ENCODE assay signal across 1 cellular context in the genomic region with DNA sequence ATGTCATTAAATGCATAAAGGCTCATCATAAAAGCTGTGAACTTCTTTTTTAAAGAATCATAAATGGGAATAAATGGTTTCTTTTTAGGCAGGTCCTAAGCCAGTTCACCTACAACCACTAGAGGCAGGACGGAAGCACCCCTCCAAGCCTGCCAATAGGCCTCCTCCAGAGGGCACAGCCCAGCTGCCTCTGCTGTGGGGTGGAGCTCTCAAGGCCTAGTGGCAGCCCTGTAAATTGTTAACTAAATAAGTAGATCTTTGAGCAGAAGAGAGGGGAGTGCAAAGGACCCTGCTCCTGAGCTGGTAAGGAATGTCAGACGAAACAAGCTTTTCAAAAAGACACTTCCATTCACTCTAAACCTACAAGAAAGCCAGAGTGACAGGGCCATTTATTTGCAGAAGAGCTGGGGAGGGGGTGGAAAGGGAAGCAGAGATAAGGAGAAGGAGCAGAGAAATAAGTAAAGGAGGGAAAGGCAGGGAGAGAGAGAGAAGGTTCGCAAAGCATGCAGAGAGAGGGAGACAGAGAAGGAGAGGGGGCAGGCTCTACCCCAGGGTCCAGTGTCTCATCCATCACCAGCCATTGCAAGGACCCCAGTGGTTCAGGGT.
TF ChIP-seq lines count a peak whose summit lies in the region.

No MANE protein-coding gene starts in this region.

TF ChIP-seq in HepG2, 621 proteins besides CTCF, POLR2A, EP300 and RAD21 (continued from another document and continues in another):
- TF ChIP-seq, protein P1, sequence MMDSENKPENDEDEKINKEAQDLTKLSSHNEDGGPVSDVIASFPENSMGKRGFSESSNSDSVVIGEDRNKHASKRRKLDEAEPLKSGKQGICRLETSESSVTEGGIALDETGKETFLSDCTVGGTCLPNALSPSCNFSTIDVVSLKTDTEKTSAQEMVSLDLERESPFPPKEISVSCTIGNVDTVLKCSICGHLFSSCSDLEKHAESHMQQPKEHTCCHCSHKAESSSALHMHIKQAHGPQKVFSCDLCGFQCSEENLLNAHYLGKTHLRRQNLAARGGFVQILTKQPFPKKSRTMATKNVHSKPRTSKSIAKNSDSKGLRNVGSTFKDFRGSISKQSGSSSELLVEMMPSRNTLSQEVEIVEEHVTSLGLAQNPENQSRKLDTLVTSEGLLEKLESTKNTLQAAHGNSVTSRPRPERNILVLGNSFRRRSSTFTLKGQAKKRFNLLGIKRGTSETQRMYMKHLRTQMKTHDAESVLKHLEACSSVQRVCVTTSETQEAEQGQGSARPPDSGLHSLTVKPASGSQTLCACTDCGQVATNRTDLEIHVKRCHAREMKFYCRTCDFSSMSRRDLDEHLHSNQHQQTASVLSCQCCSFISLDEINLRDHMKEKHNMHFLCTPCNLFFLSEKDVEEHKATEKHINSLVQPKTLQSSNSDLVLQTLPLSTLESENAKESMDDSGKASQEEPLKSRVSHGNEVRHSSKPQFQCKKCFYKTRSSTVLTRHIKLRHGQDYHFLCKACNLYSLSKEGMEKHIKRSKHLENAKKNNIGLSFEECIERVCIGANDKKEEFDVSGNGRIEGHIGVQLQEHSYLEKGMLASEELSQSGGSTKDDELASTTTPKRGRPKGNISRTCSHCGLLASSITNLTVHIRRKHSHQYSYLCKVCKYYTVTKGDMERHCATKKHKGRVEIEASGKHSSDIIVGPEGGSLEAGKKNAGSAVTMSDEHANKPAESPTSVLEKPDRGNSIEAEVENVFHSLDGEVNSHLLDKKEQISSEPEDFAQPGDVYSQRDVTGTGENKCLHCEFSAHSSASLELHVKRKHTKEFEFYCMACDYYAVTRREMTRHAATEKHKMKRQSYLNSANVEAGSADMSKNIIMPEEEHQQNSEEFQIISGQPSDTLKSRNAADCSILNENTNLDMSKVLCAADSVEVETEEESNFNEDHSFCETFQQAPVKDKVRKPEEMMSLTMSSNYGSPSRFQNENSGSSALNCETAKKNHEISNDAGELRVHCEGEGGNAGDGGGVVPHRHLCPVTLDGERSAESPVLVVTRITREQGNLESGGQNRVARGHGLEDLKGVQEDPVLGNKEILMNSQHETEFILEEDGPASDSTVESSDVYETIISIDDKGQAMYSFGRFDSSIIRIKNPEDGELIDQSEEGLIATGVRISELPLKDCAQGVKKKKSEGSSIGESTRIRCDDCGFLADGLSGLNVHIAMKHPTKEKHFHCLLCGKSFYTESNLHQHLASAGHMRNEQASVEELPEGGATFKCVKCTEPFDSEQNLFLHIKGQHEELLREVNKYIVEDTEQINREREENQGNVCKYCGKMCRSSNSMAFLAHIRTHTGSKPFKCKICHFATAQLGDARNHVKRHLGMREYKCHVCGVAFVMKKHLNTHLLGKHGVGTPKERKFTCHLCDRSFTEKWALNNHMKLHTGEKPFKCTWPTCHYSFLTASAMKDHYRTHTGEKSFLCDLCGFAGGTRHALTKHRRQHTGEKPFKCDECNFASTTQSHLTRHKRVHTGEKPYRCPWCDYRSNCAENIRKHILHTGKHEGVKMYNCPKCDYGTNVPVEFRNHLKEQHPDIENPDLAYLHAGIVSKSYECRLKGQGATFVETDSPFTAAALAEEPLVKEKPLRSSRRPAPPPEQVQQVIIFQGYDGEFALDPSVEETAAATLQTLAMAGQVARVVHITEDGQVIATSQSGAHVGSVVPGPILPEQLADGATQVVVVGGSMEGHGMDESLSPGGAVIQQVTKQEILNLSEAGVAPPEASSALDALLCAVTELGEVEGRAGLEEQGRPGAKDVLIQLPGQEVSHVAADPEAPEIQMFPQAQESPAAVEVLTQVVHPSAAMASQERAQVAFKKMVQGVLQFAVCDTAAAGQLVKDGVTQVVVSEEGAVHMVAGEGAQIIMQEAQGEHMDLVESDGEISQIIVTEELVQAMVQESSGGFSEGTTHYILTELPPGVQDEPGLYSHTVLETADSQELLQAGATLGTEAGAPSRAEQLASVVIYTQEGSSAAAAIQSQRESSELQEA (CRISPR knock-in tag; IDR thresholded peaks at IDR 0.05; ENCODE audit: not compliant biosample characterization): no peak
- TF ChIP-seq, protein P2, sequence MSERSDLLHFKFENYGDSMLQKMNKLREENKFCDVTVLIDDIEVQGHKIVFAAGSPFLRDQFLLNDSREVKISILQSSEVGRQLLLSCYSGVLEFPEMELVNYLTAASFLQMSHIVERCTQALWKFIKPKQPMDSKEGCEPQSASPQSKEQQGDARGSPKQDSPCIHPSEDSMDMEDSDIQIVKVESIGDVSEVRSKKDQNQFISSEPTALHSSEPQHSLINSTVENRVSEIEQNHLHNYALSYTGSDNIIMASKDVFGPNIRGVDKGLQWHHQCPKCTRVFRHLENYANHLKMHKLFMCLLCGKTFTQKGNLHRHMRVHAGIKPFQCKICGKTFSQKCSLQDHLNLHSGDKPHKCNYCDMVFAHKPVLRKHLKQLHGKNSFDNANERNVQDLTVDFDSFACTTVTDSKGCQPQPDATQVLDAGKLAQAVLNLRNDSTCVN (CRISPR knock-in tag; IDR thresholded peaks at IDR 0.05; ENCODE audit: borderline replicate concordance): no peak
- TF ChIP-seq HES4 (CRISPR knock-in tag; IDR thresholded peaks at IDR 0.05; ENCODE audit: borderline replicate concordance) (no peak), ZNF564 (CRISPR knock-in tag; IDR thresholded peaks at IDR 0.05) (no peak), ZNF441 (CRISPR knock-in tag; IDR thresholded peaks at IDR 0.05; ENCODE audit: borderline replicate concordance) (0 out of 2 replicates have a peak, but pooled peaks have one; percentile 15), MLLT10 (CRISPR knock-in tag; IDR thresholded peaks at IDR 0.05) (no peak), PRMT3 (CRISPR knock-in tag; IDR thresholded peaks at IDR 0.05; ENCODE audit: borderline replicate concordance, low read depth) (no peak), ZNF749 (CRISPR knock-in tag; IDR thresholded peaks at IDR 0.05; ENCODE audit: borderline replicate concordance) (no peak), FOXA1 (IDR thresholded peaks at IDR 0.05) (no peak), FOXA1 (CRISPR knock-in tag; IDR thresholded peaks at IDR 0.05) (no peak), ZNF709 (CRISPR knock-in tag; IDR thresholded peaks at IDR 0.05) (no peak), YEATS4 (CRISPR knock-in tag; IDR thresholded peaks at IDR 0.05; ENCODE audit: borderline replicate concordance) (peak; percentile 33; the same call in 1 of the 2 replicates), WIZ (CRISPR knock-in tag; IDR thresholded peaks at IDR 0.05) (no peak), ZSCAN20 (CRISPR knock-in tag; IDR thresholded peaks at IDR 0.05; ENCODE audit: borderline replicate concordance) (no peak), MED8 (CRISPR knock-in tag; IDR thresholded peaks at IDR 0.05; ENCODE audit: insufficient replicate concordance) (no peak), ZSCAN22 (CRISPR knock-in tag; IDR thresholded peaks at IDR 0.05) (0 out of 2 replicates have a peak, but pooled peaks have one; percentile 30), TARDBP (CRISPR knock-in tag; IDR thresholded peaks at IDR 0.05) (no peak), NR2F2 (IDR thresholded peaks at IDR 0.05; ENCODE audit: borderline replicate concordance, low read depth) (no peak), PITX1 (CRISPR knock-in tag; IDR thresholded peaks at IDR 0.05) (no peak), RBAK (CRISPR knock-in tag; IDR thresholded peaks at IDR 0.05) (no peak), CBX2 (IDR thresholded peaks at IDR 0.05; ENCODE audit: low read depth, low read length) (no peak), CBX2 (CRISPR knock-in tag; IDR thresholded peaks at IDR 0.05; ENCODE audit: low read depth) (no peak), SATB2 (CRISPR knock-in tag; IDR thresholded peaks at IDR 0.05) (no peak), TBL1XR1 (IDR thresholded peaks at IDR 0.05; ENCODE audit: borderline replicate concordance, low read length, partially characterized antibody) (peak; percentile 63), NR2C2 (CRISPR knock-in tag; IDR thresholded peaks at IDR 0.05; ENCODE audit: borderline replicate concordance) (no peak), ZNF256 (CRISPR knock-in tag; conservative IDR thresholded peaks at IDR 0.05) (no peak), SMAD1 (CRISPR knock-in tag; IDR thresholded peaks at IDR 0.05; ENCODE audit: borderline replicate concordance, low read depth) (no peak), ATF7-NPFF (CRISPR knock-in tag; IDR thresholded peaks at IDR 0.05; ENCODE audit: low read depth) (no peak), FOXC1 (CRISPR knock-in tag; IDR thresholded peaks at IDR 0.05; ENCODE audit: borderline replicate concordance) (no peak), JDP2 (CRISPR knock-in tag; IDR thresholded peaks at IDR 0.05; ENCODE audit: borderline replicate concordance) (no peak), ZNF367 (CRISPR knock-in tag; IDR thresholded peaks at IDR 0.05; ENCODE audit: borderline replicate concordance) (no peak), ZMYM2 (CRISPR knock-in tag; IDR thresholded peaks at IDR 0.05) (no peak), ARHGAP35 (CRISPR knock-in tag; IDR thresholded peaks at IDR 0.05; ENCODE audit: borderline replicate concordance) (no peak), ZNF101 (CRISPR knock-in tag; IDR thresholded peaks at IDR 0.05; ENCODE audit: borderline replicate concordance, low read depth) (no peak), ZNF75D (CRISPR knock-in tag; IDR thresholded peaks at IDR 0.05; ENCODE audit: borderline replicate concordance) (no peak), MED13 (CRISPR knock-in tag; IDR thresholded peaks at IDR 0.05) (no peak), TMF1 (CRISPR knock-in tag; IDR thresholded peaks at IDR 0.05; ENCODE audit: low read depth) (no peak), ATAD3A (CRISPR knock-in tag; IDR thresholded peaks at IDR 0.05) (no peak), ZFY (CRISPR knock-in tag; IDR thresholded peaks at IDR 0.05) (peak; percentile 58)
- TF ChIP-seq, protein P3, sequence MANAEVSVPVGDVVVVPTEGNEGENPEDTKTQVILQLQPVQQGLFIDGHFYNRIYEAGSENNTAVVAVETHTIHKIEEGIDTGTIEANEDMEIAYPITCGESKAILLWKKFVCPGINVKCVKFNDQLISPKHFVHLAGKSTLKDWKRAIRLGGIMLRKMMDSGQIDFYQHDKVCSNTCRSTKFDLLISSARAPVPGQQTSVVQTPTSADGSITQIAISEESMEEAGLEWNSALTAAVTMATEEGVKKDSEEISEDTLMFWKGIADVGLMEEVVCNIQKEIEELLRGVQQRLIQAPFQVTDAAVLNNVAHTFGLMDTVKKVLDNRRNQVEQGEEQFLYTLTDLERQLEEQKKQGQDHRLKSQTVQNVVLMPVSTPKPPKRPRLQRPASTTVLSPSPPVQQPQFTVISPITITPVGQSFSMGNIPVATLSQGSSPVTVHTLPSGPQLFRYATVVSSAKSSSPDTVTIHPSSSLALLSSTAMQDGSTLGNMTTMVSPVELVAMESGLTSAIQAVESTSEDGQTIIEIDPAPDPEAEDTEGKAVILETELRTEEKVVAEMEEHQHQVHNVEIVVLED (CRISPR knock-in tag; IDR thresholded peaks at IDR 0.05; ENCODE audit: borderline replicate concordance): no peak; the same call in 1 of the 2 replicates
- TF ChIP-seq, protein P4, sequence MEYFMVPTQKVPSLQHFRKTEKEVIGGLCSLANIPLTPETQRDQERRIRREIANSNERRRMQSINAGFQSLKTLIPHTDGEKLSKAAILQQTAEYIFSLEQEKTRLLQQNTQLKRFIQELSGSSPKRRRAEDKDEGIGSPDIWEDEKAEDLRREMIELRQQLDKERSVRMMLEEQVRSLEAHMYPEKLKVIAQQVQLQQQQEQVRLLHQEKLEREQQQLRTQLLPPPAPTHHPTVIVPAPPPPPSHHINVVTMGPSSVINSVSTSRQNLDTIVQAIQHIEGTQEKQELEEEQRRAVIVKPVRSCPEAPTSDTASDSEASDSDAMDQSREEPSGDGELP (IDR thresholded peaks at IDR 0.05; ENCODE audit: borderline replicate concordance, low read depth): peak; percentile 28; the same call in 1 of the 2 replicates
- TF ChIP-seq, protein P5, sequence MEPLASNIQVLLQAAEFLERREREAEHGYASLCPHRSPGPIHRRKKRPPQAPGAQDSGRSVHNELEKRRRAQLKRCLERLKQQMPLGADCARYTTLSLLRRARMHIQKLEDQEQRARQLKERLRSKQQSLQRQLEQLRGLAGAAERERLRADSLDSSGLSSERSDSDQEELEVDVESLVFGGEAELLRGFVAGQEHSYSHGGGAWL (CRISPR knock-in tag; IDR thresholded peaks at IDR 0.05): no peak
- TF ChIP-seq, protein P6, sequence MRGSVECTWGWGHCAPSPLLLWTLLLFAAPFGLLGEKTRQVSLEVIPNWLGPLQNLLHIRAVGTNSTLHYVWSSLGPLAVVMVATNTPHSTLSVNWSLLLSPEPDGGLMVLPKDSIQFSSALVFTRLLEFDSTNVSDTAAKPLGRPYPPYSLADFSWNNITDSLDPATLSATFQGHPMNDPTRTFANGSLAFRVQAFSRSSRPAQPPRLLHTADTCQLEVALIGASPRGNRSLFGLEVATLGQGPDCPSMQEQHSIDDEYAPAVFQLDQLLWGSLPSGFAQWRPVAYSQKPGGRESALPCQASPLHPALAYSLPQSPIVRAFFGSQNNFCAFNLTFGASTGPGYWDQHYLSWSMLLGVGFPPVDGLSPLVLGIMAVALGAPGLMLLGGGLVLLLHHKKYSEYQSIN (CRISPR knock-in tag; IDR thresholded peaks at IDR 0.05; ENCODE audit: borderline replicate concordance): no peak
- TF ChIP-seq, protein P7, sequence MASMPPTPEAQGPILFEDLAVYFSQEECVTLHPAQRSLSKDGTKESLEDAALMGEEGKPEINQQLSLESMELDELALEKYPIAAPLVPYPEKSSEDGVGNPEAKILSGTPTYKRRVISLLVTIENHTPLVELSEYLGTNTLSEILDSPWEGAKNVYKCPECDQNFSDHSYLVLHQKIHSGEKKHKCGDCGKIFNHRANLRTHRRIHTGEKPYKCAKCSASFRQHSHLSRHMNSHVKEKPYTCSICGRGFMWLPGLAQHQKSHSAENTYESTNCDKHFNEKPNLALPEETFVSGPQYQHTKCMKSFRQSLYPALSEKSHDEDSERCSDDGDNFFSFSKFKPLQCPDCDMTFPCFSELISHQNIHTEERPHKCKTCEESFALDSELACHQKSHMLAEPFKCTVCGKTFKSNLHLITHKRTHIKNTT (CRISPR knock-in tag; IDR thresholded peaks at IDR 0.05): no peak
- TF ChIP-seq, protein P8, sequence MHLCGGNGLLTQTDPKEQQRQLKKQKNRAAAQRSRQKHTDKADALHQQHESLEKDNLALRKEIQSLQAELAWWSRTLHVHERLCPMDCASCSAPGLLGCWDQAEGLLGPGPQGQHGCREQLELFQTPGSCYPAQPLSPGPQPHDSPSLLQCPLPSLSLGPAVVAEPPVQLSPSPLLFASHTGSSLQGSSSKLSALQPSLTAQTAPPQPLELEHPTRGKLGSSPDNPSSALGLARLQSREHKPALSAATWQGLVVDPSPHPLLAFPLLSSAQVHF (CRISPR knock-in tag; IDR thresholded peaks at IDR 0.05): no peak
- TF ChIP-seq, protein P9, sequence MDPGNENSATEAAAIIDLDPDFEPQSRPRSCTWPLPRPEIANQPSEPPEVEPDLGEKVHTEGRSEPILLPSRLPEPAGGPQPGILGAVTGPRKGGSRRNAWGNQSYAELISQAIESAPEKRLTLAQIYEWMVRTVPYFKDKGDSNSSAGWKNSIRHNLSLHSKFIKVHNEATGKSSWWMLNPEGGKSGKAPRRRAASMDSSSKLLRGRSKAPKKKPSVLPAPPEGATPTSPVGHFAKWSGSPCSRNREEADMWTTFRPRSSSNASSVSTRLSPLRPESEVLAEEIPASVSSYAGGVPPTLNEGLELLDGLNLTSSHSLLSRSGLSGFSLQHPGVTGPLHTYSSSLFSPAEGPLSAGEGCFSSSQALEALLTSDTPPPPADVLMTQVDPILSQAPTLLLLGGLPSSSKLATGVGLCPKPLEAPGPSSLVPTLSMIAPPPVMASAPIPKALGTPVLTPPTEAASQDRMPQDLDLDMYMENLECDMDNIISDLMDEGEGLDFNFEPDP (CRISPR knock-in tag; conservative IDR thresholded peaks at IDR 0.05): no peak
